1 cellular context compared by ENCODE assay signal in the genomic region with DNA sequence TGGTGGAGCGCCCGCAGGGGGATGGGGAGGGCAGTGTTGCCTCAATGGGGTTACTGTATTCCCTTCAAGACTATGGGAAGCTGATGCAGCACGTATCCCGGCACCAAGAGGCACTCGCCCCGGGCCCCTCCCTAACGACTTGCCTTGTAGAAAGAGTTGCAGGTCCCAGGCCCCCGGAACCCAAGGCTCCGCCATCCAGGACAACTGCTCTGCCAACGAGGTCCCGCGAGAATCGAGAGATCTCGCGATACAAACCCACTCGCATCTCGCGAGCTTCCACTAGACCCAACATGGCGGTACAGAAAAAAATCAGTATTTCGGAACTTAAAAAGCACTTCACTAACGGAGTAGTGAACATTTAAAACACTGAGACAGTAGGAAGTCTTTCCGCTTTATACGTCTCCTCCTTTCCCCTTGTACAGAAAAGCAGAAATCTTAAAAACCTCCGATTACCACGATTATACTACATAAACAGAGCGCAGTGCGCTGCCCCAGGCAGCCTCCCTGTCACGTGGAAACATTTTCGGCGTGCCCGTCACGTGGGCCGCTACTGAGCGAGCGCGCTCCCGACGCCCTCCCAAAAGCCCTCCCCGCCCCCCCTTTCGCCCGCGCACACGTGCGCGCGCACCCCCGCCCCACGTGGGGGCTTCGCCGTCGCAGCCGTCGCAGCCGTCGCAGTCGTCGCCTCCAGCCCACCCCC.
TF ChIP-seq lines count a peak whose summit lies in the region.

TSS of gene ZZZ3 (minus strand) at position 217 of the 700 bp plus-strand sequence. CDS start 49,304 bp downstream, outside the sequence.

TF ChIP-seq in HepG2, 621 proteins besides CTCF, POLR2A, EP300 and RAD21 (continued from another document and continues in another):
- 0 out of 2 replicates have a peak, but pooled peaks have one; percentile 9 for TF ChIP-seq HNF4G (IDR thresholded peaks at IDR 0.05; ENCODE audit: borderline replicate concordance, low read depth, low read length)
- TF ChIP-seq HNF4G (CRISPR knock-in tag; IDR thresholded peaks at IDR 0.05; ENCODE audit: borderline replicate concordance, low read depth), result no peak
- no peak for TF ChIP-seq SYNCRIP (IDR thresholded peaks at IDR 0.05; ENCODE audit: insufficient read depth, low read depth, low read length)
- TF ChIP-seq ZZZ3 (CRISPR knock-in tag; IDR thresholded peaks at IDR 0.05; ENCODE audit: borderline replicate concordance), result peak; percentile 76; the same call in 1 of the 2 replicates
- TF ChIP-seq TRIM24 (CRISPR knock-in tag; IDR thresholded peaks at IDR 0.05), result no peak
- peak; percentile 11; the same call in 1 of the 2 replicates for TF ChIP-seq ELF3 (CRISPR knock-in tag; IDR thresholded peaks at IDR 0.05)
- peak; percentile 72; the same call in 1 of the 2 replicates for TF ChIP-seq ERF (CRISPR knock-in tag; IDR thresholded peaks at IDR 0.05)
- TF ChIP-seq NFKB2 (CRISPR knock-in tag; IDR thresholded peaks at IDR 0.05; ENCODE audit: borderline replicate concordance), result peak; percentile 65; the same call in 1 of the 2 replicates
- TF ChIP-seq GABPB1 (CRISPR knock-in tag; IDR thresholded peaks at IDR 0.05), result peak; percentile 50
- TF ChIP-seq, protein P1, sequence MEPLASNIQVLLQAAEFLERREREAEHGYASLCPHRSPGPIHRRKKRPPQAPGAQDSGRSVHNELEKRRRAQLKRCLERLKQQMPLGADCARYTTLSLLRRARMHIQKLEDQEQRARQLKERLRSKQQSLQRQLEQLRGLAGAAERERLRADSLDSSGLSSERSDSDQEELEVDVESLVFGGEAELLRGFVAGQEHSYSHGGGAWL (CRISPR knock-in tag; IDR thresholded peaks at IDR 0.05), result peak; percentile 28; the same call in 1 of the 2 replicates
- 0 out of 2 replicates have a peak, but pooled peaks have one; percentile 47 for TF ChIP-seq ESRRA (CRISPR knock-in tag; IDR thresholded peaks at IDR 0.05; ENCODE audit: low read depth)
- TF ChIP-seq ZSCAN31 (CRISPR knock-in tag; IDR thresholded peaks at IDR 0.05; ENCODE audit: low read depth), result peak; percentile 18; the same call in 1 of the 2 replicates
- peak; percentile 89 for TF ChIP-seq ZNF362 (CRISPR knock-in tag; IDR thresholded peaks at IDR 0.05; ENCODE audit: borderline replicate concordance)
- no peak for TF ChIP-seq FOXM1 (CRISPR knock-in tag; IDR thresholded peaks at IDR 0.05)
- TF ChIP-seq ZNF432 (CRISPR knock-in tag; IDR thresholded peaks at IDR 0.05; ENCODE audit: borderline replicate concordance), result no peak
- no peak for TF ChIP-seq ATF1 (CRISPR knock-in tag; IDR thresholded peaks at IDR 0.05)
- no peak for TF ChIP-seq DRAP1 (CRISPR knock-in tag; IDR thresholded peaks at IDR 0.05)
- no peak for TF ChIP-seq EZH2 (conservative IDR thresholded peaks at IDR 0.05; ENCODE audit: low read depth, low read length)
- no peak for TF ChIP-seq ZSCAN12 (CRISPR knock-in tag; IDR thresholded peaks at IDR 0.05)
- no peak for TF ChIP-seq SNRNP70 (IDR thresholded peaks at IDR 0.05; ENCODE audit: low read depth, low read length)
- TF ChIP-seq NFYC (CRISPR knock-in tag; IDR thresholded peaks at IDR 0.05), result no peak
- TF ChIP-seq ZNF232 (CRISPR knock-in tag; IDR thresholded peaks at IDR 0.05; ENCODE audit: borderline replicate concordance), result no peak
- TF ChIP-seq ZMYM3 (CRISPR knock-in tag; IDR thresholded peaks at IDR 0.05), result no peak
- TF ChIP-seq, protein P2, sequence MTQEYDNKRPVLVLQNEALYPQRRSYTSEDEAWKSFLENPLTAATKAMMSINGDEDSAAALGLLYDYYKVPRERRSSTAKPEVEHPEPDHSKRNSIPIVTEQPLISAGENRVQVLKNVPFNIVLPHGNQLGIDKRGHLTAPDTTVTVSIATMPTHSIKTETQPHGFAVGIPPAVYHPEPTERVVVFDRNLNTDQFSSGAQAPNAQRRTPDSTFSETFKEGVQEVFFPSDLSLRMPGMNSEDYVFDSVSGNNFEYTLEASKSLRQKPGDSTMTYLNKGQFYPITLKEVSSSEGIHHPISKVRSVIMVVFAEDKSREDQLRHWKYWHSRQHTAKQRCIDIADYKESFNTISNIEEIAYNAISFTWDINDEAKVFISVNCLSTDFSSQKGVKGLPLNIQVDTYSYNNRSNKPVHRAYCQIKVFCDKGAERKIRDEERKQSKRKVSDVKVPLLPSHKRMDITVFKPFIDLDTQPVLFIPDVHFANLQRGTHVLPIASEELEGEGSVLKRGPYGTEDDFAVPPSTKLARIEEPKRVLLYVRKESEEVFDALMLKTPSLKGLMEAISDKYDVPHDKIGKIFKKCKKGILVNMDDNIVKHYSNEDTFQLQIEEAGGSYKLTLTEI (CRISPR knock-in tag; conservative IDR thresholded peaks at IDR 0.05), result no peak
- TF ChIP-seq RFX3 (CRISPR knock-in tag; IDR thresholded peaks at IDR 0.05), result no peak
- no peak for TF ChIP-seq HNRNPH1 (optimal IDR thresholded peaks at IDR 0.05; ENCODE audit: low read depth, low read length)
- no peak; the same call in 1 of the 2 replicates for TF ChIP-seq ZNF776 (CRISPR knock-in tag; IDR thresholded peaks at IDR 0.05)
- no peak for TF ChIP-seq BORCS8-MEF2B (CRISPR knock-in tag; IDR thresholded peaks at IDR 0.05)
- TF ChIP-seq PAXIP1 (CRISPR knock-in tag; conservative IDR thresholded peaks at IDR 0.05), result peak; percentile 52; the same call in 1 of the 2 replicates
- TF ChIP-seq RAD51 (IDR thresholded peaks at IDR 0.05; ENCODE audit: borderline replicate concordance), result peak; percentile 91
- TF ChIP-seq ZNF639 (CRISPR knock-in tag; conservative IDR thresholded peaks at IDR 0.05), result no peak
- no peak for TF ChIP-seq KDM1A (CRISPR knock-in tag; IDR thresholded peaks at IDR 0.05)
- TF ChIP-seq, protein P3, sequence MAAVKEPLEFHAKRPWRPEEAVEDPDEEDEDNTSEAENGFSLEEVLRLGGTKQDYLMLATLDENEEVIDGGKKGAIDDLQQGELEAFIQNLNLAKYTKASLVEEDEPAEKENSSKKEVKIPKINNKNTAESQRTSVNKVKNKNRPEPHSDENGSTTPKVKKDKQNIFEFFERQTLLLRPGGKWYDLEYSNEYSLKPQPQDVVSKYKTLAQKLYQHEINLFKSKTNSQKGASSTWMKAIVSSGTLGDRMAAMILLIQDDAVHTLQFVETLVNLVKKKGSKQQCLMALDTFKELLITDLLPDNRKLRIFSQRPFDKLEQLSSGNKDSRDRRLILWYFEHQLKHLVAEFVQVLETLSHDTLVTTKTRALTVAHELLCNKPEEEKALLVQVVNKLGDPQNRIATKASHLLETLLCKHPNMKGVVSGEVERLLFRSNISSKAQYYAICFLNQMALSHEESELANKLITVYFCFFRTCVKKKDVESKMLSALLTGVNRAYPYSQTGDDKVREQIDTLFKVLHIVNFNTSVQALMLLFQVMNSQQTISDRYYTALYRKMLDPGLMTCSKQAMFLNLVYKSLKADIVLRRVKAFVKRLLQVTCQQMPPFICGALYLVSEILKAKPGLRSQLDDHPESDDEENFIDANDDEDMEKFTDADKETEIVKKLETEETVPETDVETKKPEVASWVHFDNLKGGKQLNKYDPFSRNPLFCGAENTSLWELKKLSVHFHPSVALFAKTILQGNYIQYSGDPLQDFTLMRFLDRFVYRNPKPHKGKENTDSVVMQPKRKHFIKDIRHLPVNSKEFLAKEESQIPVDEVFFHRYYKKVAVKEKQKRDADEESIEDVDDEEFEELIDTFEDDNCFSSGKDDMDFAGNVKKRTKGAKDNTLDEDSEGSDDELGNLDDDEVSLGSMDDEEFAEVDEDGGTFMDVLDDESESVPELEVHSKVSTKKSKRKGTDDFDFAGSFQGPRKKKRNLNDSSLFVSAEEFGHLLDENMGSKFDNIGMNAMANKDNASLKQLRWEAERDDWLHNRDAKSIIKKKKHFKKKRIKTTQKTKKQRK (IDR thresholded peaks at IDR 0.05; ENCODE audit: low read length), result no peak
- no peak; the same call in 1 of the 2 replicates for TF ChIP-seq ZNF547 (CRISPR knock-in tag; IDR thresholded peaks at IDR 0.05)
- peak; percentile 53; the same call in 1 of the 2 replicates for TF ChIP-seq TGIF2 (CRISPR knock-in tag; IDR thresholded peaks at IDR 0.05)
- TF ChIP-seq ZFY (CRISPR knock-in tag; IDR thresholded peaks at IDR 0.05), result peak; percentile 44
- no peak for TF ChIP-seq SETDB1 (CRISPR knock-in tag; IDR thresholded peaks at IDR 0.05; ENCODE audit: borderline replicate concordance)
- TF ChIP-seq, protein P4, sequence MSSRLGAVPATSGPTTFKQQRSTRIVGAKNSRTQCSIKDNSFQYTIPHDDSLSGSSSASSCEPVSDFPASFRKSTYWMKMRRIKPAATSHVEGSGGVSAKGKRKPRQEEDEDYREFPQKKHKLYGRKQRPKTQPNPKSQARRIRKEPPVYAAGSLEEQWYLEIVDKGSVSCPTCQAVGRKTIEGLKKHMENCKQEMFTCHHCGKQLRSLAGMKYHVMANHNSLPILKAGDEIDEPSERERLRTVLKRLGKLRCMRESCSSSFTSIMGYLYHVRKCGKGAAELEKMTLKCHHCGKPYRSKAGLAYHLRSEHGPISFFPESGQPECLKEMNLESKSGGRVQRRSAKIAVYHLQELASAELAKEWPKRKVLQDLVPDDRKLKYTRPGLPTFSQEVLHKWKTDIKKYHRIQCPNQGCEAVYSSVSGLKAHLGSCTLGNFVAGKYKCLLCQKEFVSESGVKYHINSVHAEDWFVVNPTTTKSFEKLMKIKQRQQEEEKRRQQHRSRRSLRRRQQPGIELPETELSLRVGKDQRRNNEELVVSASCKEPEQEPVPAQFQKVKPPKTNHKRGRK (CRISPR knock-in tag; IDR thresholded peaks at IDR 0.05), result no peak
- no peak for TF ChIP-seq SRF (IDR thresholded peaks at IDR 0.05; ENCODE audit: low read depth, low read length)
- TF ChIP-seq, protein P5, sequence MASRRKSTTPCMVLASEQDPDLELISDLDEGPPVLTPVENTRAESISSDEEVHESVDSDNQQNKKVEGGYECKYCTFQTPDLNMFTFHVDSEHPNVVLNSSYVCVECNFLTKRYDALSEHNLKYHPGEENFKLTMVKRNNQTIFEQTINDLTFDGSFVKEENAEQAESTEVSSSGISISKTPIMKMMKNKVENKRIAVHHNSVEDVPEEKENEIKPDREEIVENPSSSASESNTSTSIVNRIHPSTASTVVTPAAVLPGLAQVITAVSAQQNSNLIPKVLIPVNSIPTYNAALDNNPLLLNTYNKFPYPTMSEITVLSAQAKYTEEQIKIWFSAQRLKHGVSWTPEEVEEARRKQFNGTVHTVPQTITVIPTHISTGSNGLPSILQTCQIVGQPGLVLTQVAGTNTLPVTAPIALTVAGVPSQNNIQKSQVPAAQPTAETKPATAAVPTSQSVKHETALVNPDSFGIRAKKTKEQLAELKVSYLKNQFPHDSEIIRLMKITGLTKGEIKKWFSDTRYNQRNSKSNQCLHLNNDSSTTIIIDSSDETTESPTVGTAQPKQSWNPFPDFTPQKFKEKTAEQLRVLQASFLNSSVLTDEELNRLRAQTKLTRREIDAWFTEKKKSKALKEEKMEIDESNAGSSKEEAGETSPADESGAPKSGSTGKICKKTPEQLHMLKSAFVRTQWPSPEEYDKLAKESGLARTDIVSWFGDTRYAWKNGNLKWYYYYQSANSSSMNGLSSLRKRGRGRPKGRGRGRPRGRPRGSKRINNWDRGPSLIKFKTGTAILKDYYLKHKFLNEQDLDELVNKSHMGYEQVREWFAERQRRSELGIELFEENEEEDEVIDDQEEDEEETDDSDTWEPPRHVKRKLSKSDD (CRISPR knock-in tag; IDR thresholded peaks at IDR 0.05; ENCODE audit: low read depth), result 0 out of 2 replicates have a peak, but pooled peaks have one; percentile 46
- no peak for TF ChIP-seq CCAR2 (optimal IDR thresholded peaks at IDR 0.05; ENCODE audit: low read depth, low read length)
- TF ChIP-seq MEF2D (CRISPR knock-in tag; IDR thresholded peaks at IDR 0.05), result no peak
- peak; percentile 90 for TF ChIP-seq SIN3B (IDR thresholded peaks at IDR 0.05; ENCODE audit: low read length)
- no peak for TF ChIP-seq TCF7 (IDR thresholded peaks at IDR 0.05; ENCODE audit: low read depth)
- TF ChIP-seq ZNF607 (CRISPR knock-in tag; IDR thresholded peaks at IDR 0.05; ENCODE audit: borderline replicate concordance), result no peak
- TF ChIP-seq ZNF317 (CRISPR knock-in tag; IDR thresholded peaks at IDR 0.05), result no peak
- TF ChIP-seq ZNF788 (CRISPR knock-in tag; IDR thresholded peaks at IDR 0.05; ENCODE audit: borderline replicate concordance), result no peak; the same call in 1 of the 2 replicates
